ENCODE assay signal across 18 cellular contexts in the genomic region with DNA sequence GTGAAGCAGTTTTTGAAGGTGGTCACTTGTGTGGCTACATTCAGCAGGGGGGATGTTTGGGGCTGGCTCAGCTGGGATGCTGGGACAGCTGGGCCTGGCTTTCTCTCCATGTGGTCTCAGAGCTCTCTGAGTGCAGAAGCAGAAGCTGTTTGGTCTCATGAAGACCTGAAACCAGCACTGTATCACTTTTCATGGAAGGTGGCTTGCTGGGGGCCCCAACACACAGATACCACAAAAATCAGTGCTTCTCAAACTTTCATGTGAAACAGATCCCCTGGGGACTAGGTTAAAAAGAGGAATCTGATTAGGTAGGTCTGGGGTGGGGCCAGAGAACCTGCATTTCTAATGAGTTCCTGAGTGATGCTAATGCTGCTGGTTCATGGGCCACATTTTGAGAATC.
DNase-seq lines count a peak whose midpoint lies in the region; ATAC-seq, FAIRE-seq and TF ChIP-seq lines count a peak whose summit lies in the region.
"Had no signal": no experiment of that assay in that cellular context is flagged by ENCODE, and none has a peak within 500 bp of the region (broad histone marks: within the 10 kb centered on the region; RNA-seq: fewer than 3 reads in every experiment).

No MANE protein-coding gene starts in this region.

- no peaks in the 10 kb centered on the region for H3K9me3 ChIP-seq in SK-N-MC (ENCODE audit: low read depth, low read length)
- peaks cover 15% of the 10 kb centered on the region for H3K9me3 ChIP-seq in left ventricle myocardium inferior (replicated peaks)
- H3K9me3 ChIP-seq: BE2C had no signal

- H3K36me3 ChIP-seq in KMS-11 (ENCODE audit: insufficient read depth) = no peaks in the 10 kb centered on the region
- H3K36me3 ChIP-seq in SK-N-MC (ENCODE audit: insufficient read depth, low read length) = no peaks in the 10 kb centered on the region
- H3K36me3 ChIP-seq in left ventricle myocardium inferior = peaks cover 5% of the 10 kb centered on the region
- H3K36me3 ChIP-seq: BE2C had no signal

- no peak for FAIRE-seq in H54 (lab: Jason Lieb, UNC)
- FAIRE-seq: A204.1, G401.6, HepG2 had no signal

- DNase-seq in GM12865 (ENCODE audit: low read depth) (peak; percentile 23), SK-N-MC (ENCODE audit: low read depth, low spot score) (no peak), NK-92 (lab: John Stamatoyannopoulos, UW; ENCODE audit: unreplicated experiment) (no peak), left ventricle myocardium inferior (no peak), H54 (ENCODE audit: insufficient read length, low spot score) (no peak), SW 1271 (lab: John Stamatoyannopoulos, UW) (no peak)
- DNase-seq: BE2C; CD4-positive, alpha-beta memory T cell; DMS79; EL; H9 had no signal

- H3K36me3 Mint-ChIP-seq in stimulated activated memory B cell treated with anti-CD40 and anti-IgM and Interleukin-4, amounts not matched to agents 10 μg/mL and 1 μg/mL and 100 μg/mL, for 72 hours = no peaks in the 10 kb centered on the region
- H3K36me3 Mint-ChIP-seq: CD4-positive, alpha-beta memory T cell had no signal

- H3K9ac ChIP-seq in KMS-11 = peak overlapping the region; percentile 64; the same call in 1 of the 2 replicates
- no peak overlapping the region for H3K9ac ChIP-seq in SK-N-MC (ENCODE audit: insufficient read length)

- no peak overlapping the region for H3K4me3 Mint-ChIP-seq in stimulated activated memory B cell treated with anti-CD40 and anti-IgM and Interleukin-4, amounts not matched to agents 10 μg/mL and 1 μg/mL and 100 μg/mL, for 72 hours
- H3K4me3 Mint-ChIP-seq: CD4-positive, alpha-beta memory T cell; GM23338; H9 had no signal

- no peaks in the 10 kb centered on the region for H3K79me2 ChIP-seq in KMS-11 (ENCODE audit: insufficient read depth, low read depth)

- H3K27me3 Mint-ChIP-seq in stimulated activated memory B cell treated with anti-CD40 and anti-IgM and Interleukin-4, amounts not matched to agents 10 μg/mL and 1 μg/mL and 100 μg/mL, for 72 hours = no peaks in the 10 kb centered on the region

- no peaks in the 10 kb centered on the region for H4K20me1 ChIP-seq in KMS-11 (ENCODE audit: insufficient read depth)

- intact Hi-C loops in left ventricle myocardium inferior (cut with micrococcal nuclease) = no loop called here

- H3K4me3 ChIP-seq in GM12865 (ENCODE audit: low read depth, low read length) (no peak overlapping the region), KMS-11 (IDR thresholded peaks at IDR 0.05; ENCODE audit: insufficient read depth, low read depth, low read length) (no peak overlapping the region), SK-N-MC (no peak overlapping the region), left ventricle myocardium inferior (no peak overlapping the region)
- H3K4me3 ChIP-seq: GM23338 had no signal

- no peak for TF ChIP-seq POLR2A in H54 (IDR thresholded peaks at IDR 0.05; ENCODE audit: low read depth, low read length)

- no peak overlapping the region; the same call in 1 of the 2 replicates for H2AFZ ChIP-seq in KMS-11 (ENCODE audit: low read depth)
- H2AFZ ChIP-seq: GM23338 had no signal

- H3K4me1 Mint-ChIP-seq in stimulated activated memory B cell treated with anti-CD40 and anti-IgM and Interleukin-4, amounts not matched to agents 10 μg/mL and 1 μg/mL and 100 μg/mL, for 72 hours = peaks cover 24% of the 10 kb centered on the region
- H3K4me1 Mint-ChIP-seq: CD4-positive, alpha-beta memory T cell had no signal

- H3K9me3 Mint-ChIP-seq in stimulated activated memory B cell treated with anti-CD40 and anti-IgM and Interleukin-4, amounts not matched to agents 10 μg/mL and 1 μg/mL and 100 μg/mL, for 72 hours = no peaks in the 10 kb centered on the region

- ATAC-seq in stimulated activated memory B cell treated with anti-CD40 and anti-IgM and Interleukin-4, amounts not matched to agents 10 μg/mL and 1 μg/mL and 100 μg/mL, for 72 hours = peak; percentile 87
- ATAC-seq: GM23338, HepG2 had no signal

- no peaks in the 10 kb centered on the region for H3K27me3 ChIP-seq in KMS-11 (ENCODE audit: insufficient read depth, low read depth)
- peaks cover 34% of the 10 kb centered on the region for H3K27me3 ChIP-seq in left ventricle myocardium inferior (ENCODE audit: low read depth)
- H3K27me3 ChIP-seq: BE2C had no signal

- peaks cover 89% of the 10 kb centered on the region for H3K4me1 ChIP-seq in KMS-11 (ENCODE audit: low read depth, poor library complexity, severe bottlenecking)
- no peaks in the 10 kb centered on the region for H3K4me1 ChIP-seq in left ventricle myocardium inferior
- H3K4me1 ChIP-seq: BE2C had no signal

- peak overlapping the region; percentile 86 for H3K27ac ChIP-seq in KMS-11
- H3K27ac ChIP-seq in SK-N-MC = peak overlapping the region; percentile 35; the same call in 1 of the 2 replicates
- no peak overlapping the region for H3K27ac ChIP-seq in left ventricle myocardium inferior (replicated peaks)
- H3K27ac ChIP-seq: C4-2B had no signal

- peak overlapping the region; percentile 90 for H3K4me2 ChIP-seq in KMS-11
- H3K4me2 ChIP-seq: GM23338 had no signal

- peak overlapping the region; percentile 43 for H3K27ac Mint-ChIP-seq in stimulated activated memory B cell treated with anti-CD40 and anti-IgM and Interleukin-4, amounts not matched to agents 10 μg/mL and 1 μg/mL and 100 μg/mL, for 72 hours
- H3K27ac Mint-ChIP-seq: CD4-positive, alpha-beta memory T cell; GM23338 had no signal

- TF ChIP-seq CTCF in GM12865 (IDR thresholded peaks at IDR 0.05; ENCODE audit: insufficient read depth, low read depth, low read length, missing control alignments) (no peak), KMS-11 (conservative IDR thresholded peaks at IDR 0.05; ENCODE audit: low read depth, low read length) (no peak), left ventricle myocardium inferior (IDR thresholded peaks at IDR 0.05; ENCODE audit: borderline replicate concordance) (no peak)
